8 cellular contexts compared by ENCODE assay signal in the genomic region with DNA sequence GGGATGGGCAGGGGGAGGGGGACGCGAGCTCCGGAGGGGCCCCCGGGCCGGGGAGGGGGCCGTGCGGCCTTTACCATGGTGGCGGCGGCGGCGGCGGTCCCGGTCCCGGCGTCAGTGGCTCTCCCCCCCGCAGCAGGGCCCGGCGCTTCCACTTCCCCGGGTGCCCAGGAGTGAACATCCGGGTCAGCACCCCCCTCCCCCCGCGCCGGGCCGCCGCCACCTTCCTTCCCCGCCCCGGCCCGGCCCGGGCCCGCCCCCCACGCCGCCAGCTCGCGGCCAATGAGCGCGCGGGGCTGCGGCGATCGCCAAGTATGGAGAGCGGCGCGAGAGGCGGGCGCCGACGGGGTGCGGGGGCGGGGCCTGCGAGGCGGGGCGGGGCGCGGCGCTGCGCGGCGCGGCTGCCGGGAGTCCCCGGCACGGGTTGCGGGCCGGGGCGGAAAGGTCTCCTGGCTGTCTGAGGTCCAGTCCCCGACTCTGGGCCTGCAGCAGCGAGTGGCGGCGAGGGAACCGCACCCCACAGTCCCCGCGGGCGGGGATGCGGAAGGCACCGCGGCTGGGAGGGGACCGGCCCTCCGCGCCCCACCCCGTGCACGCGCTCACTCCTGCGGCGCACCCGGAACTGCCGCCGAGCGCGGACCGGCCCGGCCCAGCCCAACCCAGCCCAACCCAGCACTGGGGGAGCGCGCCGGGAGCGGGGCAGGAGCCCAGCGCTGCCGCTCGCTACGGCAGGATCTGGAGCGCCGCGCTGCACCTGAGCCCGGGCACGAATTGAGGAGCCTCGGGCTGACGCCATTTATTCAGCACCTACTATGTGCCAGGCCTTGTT. TPM values are rescaled to one million over a fixed set of nuclear protein-coding genes. Genes with fewer than 3 reads are reported as not detected.
DNase-seq lines count a peak whose midpoint lies in the region; ATAC-seq, FAIRE-seq and TF ChIP-seq lines count a peak whose summit lies in the region.

A gene (minus strand): TSS at position 178 of the 826 bp plus-strand sequence. CDS start 101 bp downstream, at position 77.

- no peaks in the 10 kb centered on the region for H3K27me3 ChIP-seq in heart right ventricle
- H3K27me3 ChIP-seq in upper lobe of left lung: no peaks in the 10 kb centered on the region

- H3K4me1 ChIP-seq in heart right ventricle: peaks cover 29 to 64% (median 60%) of the 10 kb centered on the region in 9 donors
- H3K4me1 ChIP-seq in upper lobe of left lung: peaks cover 54 to 64% (median 57%) of the 10 kb centered on the region in 4 donors

- H3K36me3 Mint-ChIP-seq in T-helper 1 cell treated with Interleukin-12 subunit alpha and Interleukin-12 subunit beta and Interleukin-4 antibody, amounts not matched to agents 30 μg/mL and 1 μg/mL, for 36 hours (ENCODE audit: low read depth): peaks cover 19% of the 10 kb centered on the region
- peaks cover 2% of the 10 kb centered on the region for H3K36me3 Mint-ChIP-seq in progenitor cell of endocrine pancreas (ENCODE audit: insufficient read depth)

- H3K27ac ChIP-seq in heart right ventricle (peak within 1 kb of the TSS; percentile 94 to 100 (median 100)), upper lobe of left lung (peak within 1 kb of the TSS; percentile 97 to 99 (median 98))

- FAIRE-seq in GM12891 (lab: Jason Lieb, UNC): peak; percentile 85

- H3K27me3 Mint-ChIP-seq in T-helper 1 cell treated with Interleukin-12 subunit alpha and Interleukin-12 subunit beta and Interleukin-4 antibody, amounts not matched to agents 30 μg/mL and 1 μg/mL, for 36 hours (ENCODE audit: low read depth): no peaks in the 10 kb centered on the region
- no peaks in the 10 kb centered on the region for H3K27me3 Mint-ChIP-seq in progenitor cell of endocrine pancreas

- TF ChIP-seq EP300 in upper lobe of left lung (IDR thresholded peaks at IDR 0.05): no peak

- intact Hi-C loops in heart right ventricle (cut with DNase I): loop anchor here (1.0 to 10.0 kb wide), 13 partner anchors 50 to 169 kb away; a partner anchor contains a TSS

- H3K4me1 Mint-ChIP-seq in T-helper 1 cell treated with Interleukin-12 subunit alpha and Interleukin-12 subunit beta and Interleukin-4 antibody, amounts not matched to agents 30 μg/mL and 1 μg/mL, for 36 hours (ENCODE audit: low read depth): peaks cover 43% of the 10 kb centered on the region
- peaks cover 24% of the 10 kb centered on the region for H3K4me1 Mint-ChIP-seq in progenitor cell of endocrine pancreas (ENCODE audit: low read depth)

- ATAC-seq in HG02678 (IDR thresholded peaks at IDR 0.05; ENCODE audit: unreplicated experiment) (peak; percentile 82), heart right ventricle (peak; percentile 88 to 94 (median 93)), upper lobe of left lung (ENCODE audit: low FRiP score in 2 of 2) (peak; percentile 92 to 94)

- H3K9me3 Mint-ChIP-seq in T-helper 1 cell treated with Interleukin-12 subunit alpha and Interleukin-12 subunit beta and Interleukin-4 antibody, amounts not matched to agents 30 μg/mL and 1 μg/mL, for 36 hours: no peaks in the 10 kb centered on the region
- no peaks in the 10 kb centered on the region for H3K9me3 Mint-ChIP-seq in progenitor cell of endocrine pancreas (ENCODE audit: low read depth)

- no peak for TF ChIP-seq CTCF in heart right ventricle (IDR thresholded peaks at IDR 0.05)
- no peak for TF ChIP-seq CTCF in progenitor cell of endocrine pancreas (IDR thresholded peaks at IDR 0.05; ENCODE audit: unreplicated experiment)
- TF ChIP-seq CTCF in upper lobe of left lung (IDR thresholded peaks at IDR 0.05): peak in 1 of 6 experiments; percentile 38

- peak within 1 kb of the TSS; percentile 79 to 100 (median 100) for H3K4me3 ChIP-seq in heart right ventricle
- peak within 1 kb of the TSS; percentile 91 to 98 (median 94) for H3K4me3 ChIP-seq in upper lobe of left lung

- H3K36me3 ChIP-seq in heart right ventricle (peaks cover 0 to 35% (median 0%) of the 10 kb centered on the region in 9 donors), upper lobe of left lung (peaks cover 0 to 7% (median 0%) of the 10 kb centered on the region in 4 donors)

- peak; percentile 95 for DNase-seq in GM12891 (ENCODE audit: insufficient read length, low spot score)
- peak; percentile 81 for DNase-seq in NCI-H1105 treated with DMSO at 0.1 percent for 48 hours (lab: John Stamatoyannopoulos, UW)
- DNase-seq in amniotic epithelial cell (ENCODE audit: low read depth): peak; percentile 77
- peak; percentile 96 to 97 for DNase-seq in heart right ventricle
- peak; percentile 88 for DNase-seq in progenitor cell of endocrine pancreas (ENCODE audit: low spot score, unreplicated experiment)
- DNase-seq in upper lobe of left lung: peak; percentile 93 to 99

- TF ChIP-seq POLR2A in GM12891 (IDR thresholded peaks at IDR 0.05; ENCODE audit: low read depth, low read length): peak; percentile 70
- TF ChIP-seq POLR2A in upper lobe of left lung (IDR thresholded peaks at IDR 0.05): peak in 3 of 4 donors; percentile 59 to 89 (median 85)

- peak within 1 kb of the TSS; percentile 90 for H3K27ac Mint-ChIP-seq in T-helper 1 cell treated with Interleukin-12 subunit alpha and Interleukin-12 subunit beta and Interleukin-4 antibody, amounts not matched to agents 30 μg/mL and 1 μg/mL, for 36 hours
- H3K27ac Mint-ChIP-seq in progenitor cell of endocrine pancreas: peak within 1 kb of the TSS; percentile 97

- WGBS in heart right ventricle, 2 donors: 1% methylated on average over 48 to 105 of the region's 106 CpGs
- WGBS in upper lobe of left lung, 2 donors: 0% methylated on average over 1 of the region's 106 CpGs; no CpG with 5 or more reads in 1 of the 2 donors

- peak within 1 kb of the TSS; percentile 95 for H3K4me3 Mint-ChIP-seq in T-helper 1 cell treated with Interleukin-12 subunit alpha and Interleukin-12 subunit beta and Interleukin-4 antibody, amounts not matched to agents 30 μg/mL and 1 μg/mL, for 36 hours
- H3K4me3 Mint-ChIP-seq in progenitor cell of endocrine pancreas (ENCODE audit: low read depth): peak within 1 kb of the TSS; percentile 90

- H3K9me3 ChIP-seq in heart right ventricle (no peaks in the 10 kb centered on the region), upper lobe of left lung (no peaks in the 10 kb centered on the region)

TF ChIP-seq in GM12891, 5 proteins besides CTCF, POLR2A, EP300 and RAD21:
- TF ChIP-seq POU2F2 (IDR thresholded peaks at IDR 0.05; ENCODE audit: low read depth, low read length): no peak
- no peak; the same call in 1 of the 2 replicates for TF ChIP-seq TAF1 (IDR thresholded peaks at IDR 0.05; ENCODE audit: low read depth, low read length)
- peak; percentile 83 for TF ChIP-seq POLR2AphosphoS5 (IDR thresholded peaks at IDR 0.05; ENCODE audit: low read depth, low read length)

RNA-seq across cellular contexts. Expression of the gene that starts here (rescaled TPM):
- polyA plus RNA-seq in GM12891 (2012; ENCODE audit: low read depth, missing spikeins): 305 TPM
- total RNA-seq in heart right ventricle (100 to 1,000 TPM; 207 to 307 (median 228) TPM), progenitor cell of endocrine pancreas (189 and 211 TPM in 2 replicates), upper lobe of left lung (100 to 1,000 TPM in 5 of 6 donors, 10 to 100 TPM in 1; 96.4 to 303 (median 144) TPM)
- polyA plus RNA-seq in heart right ventricle: 100 to 1,000 TPM; 158 to 236 TPM

Comparison
In these comparisons a context has a peak if more than half of its experiments do, and no peak if none do; other contexts are left out.
1. Peak in every context shown above with its lines: DNase-seq, ATAC-seq, H3K4me3 ChIP-seq and H3K27ac ChIP-seq.